In genomic region chr9:1709347-1709746, GRCh38 we compare ENCODE assay signal across 10 cellular contexts.
DNase-seq lines count a peak whose midpoint lies in the region; ATAC-seq, FAIRE-seq and TF ChIP-seq lines count a peak whose summit lies in the region.
"Had no signal": no experiment of that assay in that cellular context is flagged by ENCODE, and none has a peak within 500 bp of the region (broad histone marks: within the 10 kb centered on the region; RNA-seq: fewer than 3 reads in every experiment).

No MANE protein-coding gene starts in this region.

- H2AK5ac ChIP-seq in H1 (ENCODE audit: low read depth, low read length) = no peak overlapping the region

- H3K4me2 ChIP-seq in H1 (ENCODE audit: insufficient read depth in 1 of 2, low read depth in 2 of 2, low read length in 2 of 2) = no peak overlapping the region
- H3K4me2 ChIP-seq: hepatocyte had no signal

- no peak overlapping the region for H2BK15ac ChIP-seq in H1 (ENCODE audit: low read length)

- no peak overlapping the region for H3K14ac ChIP-seq in H1 (ENCODE audit: insufficient read length)

- TF ChIP-seq RAD21 in H1 (IDR thresholded peaks at IDR 0.05 in 1 of 2, conservative IDR thresholded peaks at IDR 0.05 in 1 of 2; ENCODE audit: low read depth in 2 of 2, low read length in 2 of 2) = peak; percentile 19 to 43; a peak in 3 of 4 replicates

- no peak overlapping the region for H2BK20ac ChIP-seq in H1 (ENCODE audit: low read length)

- H4K5ac ChIP-seq in H1 (ENCODE audit: insufficient read length, low read depth, low read length) = no peak overlapping the region

- POLR2A ChIA-PET in H1 (lab: Charles Lee; ENCODE audit: partially characterized antibody) = no interaction called here

- no peak overlapping the region for H3K23ac ChIP-seq in H1 (ENCODE audit: insufficient read length)

- peaks cover 21% of the 10 kb centered on the region for H3K27me3 Mint-ChIP-seq in stimulated activated naive CD8-positive, alpha-beta T cell treated with anti-CD3 and anti-CD28 coated beads, Interleukin-15, amount 100 ng/mL, for 72 hours

- H3K4me3 Mint-ChIP-seq in stimulated activated naive CD8-positive, alpha-beta T cell treated with anti-CD3 and anti-CD28 coated beads, Interleukin-15, amount 100 ng/mL, for 72 hours = no peak overlapping the region
- H3K4me3 Mint-ChIP-seq: nephron progenitor cell had no signal

- CTCF ChIA-PET in H1 (lab: Charles Lee; ENCODE audit: partially characterized antibody) = interaction anchor here (0.7 to 2.6 kb wide), 4 partner anchors 9 to 1429 kb away, joined by 3 to 11 read pairs (median 3); no protein-coding TSS in a partner anchor

- no peak overlapping the region for H2AFZ ChIP-seq in H1 (ENCODE audit: low read length)
- H2AFZ ChIP-seq: hepatocyte had no signal

- no peak for DNase-seq in stimulated activated naive CD8-positive, alpha-beta T cell treated with anti-CD3 and anti-CD28 coated beads, Interleukin-15, Interleukin-2, amounts not matched to agents 100 U/mL and 50 U/mL, for 24 hours
- DNase-seq in stimulated activated naive CD8-positive, alpha-beta T cell treated with anti-CD3 and anti-CD28 coated beads, Interleukin-15, amount 100 ng/mL, for 72 hours = no peak
- DNase-seq in H1 (ENCODE audit: low read depth in 1 of 2, low spot score in 2 of 2) = no peak
- DNase-seq in middle frontal gyrus (ENCODE audit: extremely low spot score, low spot score) = no peak
- DNase-seq in effector CD4-positive, alpha-beta T cell = no peak
- no peak for DNase-seq in posterior cingulate gyrus
- DNase-seq in substantia nigra (lab: John Stamatoyannopoulos, UW) = no peak
- DNase-seq: nephron progenitor cell had no signal

- H3K9me3 ChIP-seq in H1 (ENCODE audit: insufficient read depth in 2 of 2, low read depth in 1 of 2, low read length in 1 of 2) = no peaks in the 10 kb centered on the region

- H3K9me3 Mint-ChIP-seq in stimulated activated naive CD8-positive, alpha-beta T cell treated with anti-CD3 and anti-CD28 coated beads, Interleukin-15, amount 100 ng/mL, for 72 hours = no peaks in the 10 kb centered on the region

- TF ChIP-seq EP300 in H1 (IDR thresholded peaks at IDR 0.05; ENCODE audit: borderline replicate concordance in 1 of 2, low read depth in 2 of 2, low read length in 2 of 2) = no peak

- intact Hi-C loops in posterior cingulate gyrus (cut with DNase I) = no loop called here

- H3K23me2 ChIP-seq in H1 (ENCODE audit: low read depth, low read length) = no peaks in the 10 kb centered on the region

- H3K4me3 ChIP-seq in H1 (ENCODE audit: extremely low read depth in 1 of 4, insufficient read depth in 2 of 4, low read depth in 3 of 4, low read length in 4 of 4) = no peak overlapping the region
- H3K4me3 ChIP-seq: hepatocyte had no signal

- no peaks in the 10 kb centered on the region for H3K79me1 ChIP-seq in H1 (ENCODE audit: low read depth, low read length)

- H4K91ac ChIP-seq in H1 (replicated peaks; ENCODE audit: insufficient read length, low read length) = no peak overlapping the region

- no peaks in the 10 kb centered on the region for H3K36me3 ChIP-seq in H1 (ENCODE audit: control insufficient read depth in 2 of 4, insufficient read depth in 4 of 4, low read length in 3 of 4)

- no peaks in the 10 kb centered on the region for H3K27me3 ChIP-seq in H1 (replicated peaks in 1 of 4; ENCODE audit: control insufficient read depth in 3 of 4, extremely low read depth in 1 of 4, insufficient read depth in 3 of 4, low read length in 3 of 4)
- H3K27me3 ChIP-seq: hepatocyte had no signal

- no peaks in the 10 kb centered on the region for H3K4me1 ChIP-seq in H1 (replicated peaks in 1 of 4; ENCODE audit: control insufficient read depth in 3 of 4, insufficient read depth in 4 of 4, low read length in 3 of 4)

- no peak overlapping the region for H3K56ac ChIP-seq in H1 (replicated peaks; ENCODE audit: insufficient read length, low read depth, low read length)

- H2BK12ac ChIP-seq in H1 (ENCODE audit: low read depth, low read length) = no peak overlapping the region

- TF ChIP-seq POLR2A in H1 (IDR thresholded peaks at IDR 0.05; ENCODE audit: control extremely low read depth in 1 of 2, low read depth in 2 of 2, low read length in 2 of 2) = no peak

- ATAC-seq in stimulated activated naive CD8-positive, alpha-beta T cell treated with anti-CD3 and anti-CD28 coated beads, Interleukin-15, Interleukin-2, amounts not matched to agents 100 U/mL and 50 U/mL, for 24 hours = peak; percentile 46
- no peak for ATAC-seq in stimulated activated naive CD8-positive, alpha-beta T cell treated with anti-CD3 and anti-CD28 coated beads, Interleukin-15, amount 100 ng/mL, for 72 hours

- no peak overlapping the region for H3K9ac ChIP-seq in H1 (replicated peaks in 1 of 4; ENCODE audit: extremely low read depth in 1 of 4, low read depth in 3 of 4, low read length in 3 of 4)

- H2BK5ac ChIP-seq in H1 (ENCODE audit: low read depth, low read length) = no peak overlapping the region

- no peak overlapping the region for H2BK120ac ChIP-seq in H1 (replicated peaks; ENCODE audit: low read depth, low read length)

- no peaks in the 10 kb centered on the region for H3K4me1 Mint-ChIP-seq in stimulated activated naive CD8-positive, alpha-beta T cell treated with anti-CD3 and anti-CD28 coated beads, Interleukin-15, amount 100 ng/mL, for 72 hours

- 90% methylated on average over 1 of the region's 1 CpG; no CpG with 5 or more reads in 1 of the 2 experiments for WGBS in H1 (ENCODE audit: extremely low coverage in 1 of 2, insufficient coverage in 1 of 2, insufficient read length in 1 of 2, insufficient replicate concordance in 2 of 2, low coverage in 1 of 2, low lambda C conversion rate in 2 of 2, missing lambda C conversion rate in 1 of 2), 2 experiments

- no peak overlapping the region for H3K18ac ChIP-seq in H1 (ENCODE audit: extremely low read depth, low read length)

- no peak overlapping the region for H4K8ac ChIP-seq in H1 (ENCODE audit: extremely low read depth, insufficient read depth, low read length)

- TF ChIP-seq CTCF in LNCAP (IDR thresholded peaks at IDR 0.05) (peak; percentile 57), H1 (IDR thresholded peaks at IDR 0.05; ENCODE audit: control extremely low read depth in 1 of 3, insufficient read depth in 1 of 3, low read depth in 1 of 3, low read length in 3 of 3) (peak in 2 of 3 experiments; percentile 9 to 26; a peak in 1 of 4 replicates)

- no peak for FAIRE-seq in H1 (lab: Jason Lieb, UNC)

- no peaks in the 10 kb centered on the region for H3K79me2 ChIP-seq in H1 (ENCODE audit: control insufficient read depth in 1 of 2, insufficient read depth in 2 of 2, low read length in 2 of 2)
- H3K79me2 ChIP-seq: hepatocyte had no signal

- no peak overlapping the region for H3K27ac Mint-ChIP-seq in stimulated activated naive CD8-positive, alpha-beta T cell treated with anti-CD3 and anti-CD28 coated beads, Interleukin-15, amount 100 ng/mL, for 72 hours
- H3K27ac Mint-ChIP-seq: nephron progenitor cell had no signal

- H4K20me1 ChIP-seq in H1 (replicated peaks in 1 of 2; ENCODE audit: control insufficient read depth in 1 of 2, insufficient read depth in 2 of 2, low read length in 2 of 2) = no peaks in the 10 kb centered on the region

- H3K4ac ChIP-seq in H1 (replicated peaks; ENCODE audit: insufficient read length, low read depth, low read length) = no peak overlapping the region

- H3K27ac ChIP-seq in H1 (ENCODE audit: low read depth, low read length) (no peak overlapping the region), substantia nigra (ENCODE audit: low read depth, low read length, poor library complexity, severe bottlenecking) (no peak overlapping the region)
- H3K27ac ChIP-seq: hepatocyte had no signal

TF ChIP-seq in H1, 55 proteins besides CTCF, POLR2A, EP300 and RAD21 (continues in another document):
- TF ChIP-seq HDAC2 (IDR thresholded peaks at IDR 0.05; ENCODE audit: borderline replicate concordance in 1 of 2, low read depth in 2 of 2, low read length in 2 of 2) = no peak
